In genomic region chr4:77314697-77315096, GRCh38 we compare ENCODE assay signal across 29 cellular contexts.
"Had no signal": no experiment of that assay in that cellular context is flagged by ENCODE, and none has a peak within 500 bp of the region (broad histone marks: within the 10 kb centered on the region; RNA-seq: fewer than 3 reads in every experiment).

No MANE protein-coding gene starts in this region.

- H3K27me3 ChIP-seq: stomach, suprapubic skin, testis, thyroid gland, tibial artery, tibial nerve, transverse colon, upper lobe of left lung, upper lobe of right lung, uterus, vagina had no signal

- FAIRE-seq: urothelium cell line had no signal

- H3K27ac Mint-ChIP-seq: stimulated activated effector memory CD8-positive, alpha-beta T cell treated with anti-CD3 and anti-CD28 coated beads, Interleukin-12 subunit alpha, Interleukin-12 subunit beta, amount 100 ng/mL, for 72 hours; stimulated activated memory B cell treated with anti-CD40 and anti-IgM and Interleukin-4, amounts not matched to agents 10 μg/mL and 1 μg/mL and 100 μg/mL, for 72 hours; stimulated activated naive B cell treated with anti-CD40 and anti-IgM and Interleukin-4, amounts not matched to agents 10 μg/mL and 1 μg/mL and 100 μg/mL, for 72 hours; stimulated activated naive CD8-positive, alpha-beta T cell treated with anti-CD3 and anti-CD28 coated beads, Interleukin-15, amount 100 ng/mL, for 72 hours; stimulated activated naive CD8-positive, alpha-beta T cell treated with anti-CD3 and anti-CD28 coated beads, Interleukin-15, Interleukin-2, amounts not matched to agents 100 ng/mL and 50 ng/mL, for 24 hours; type B pancreatic cell had no signal

- H3K27ac ChIP-seq: stomach, suprapubic skin, testis, thoracic aorta, thyroid gland, tibial artery, tibial nerve, transverse colon, upper lobe of left lung, upper lobe of right lung, uterus, vagina had no signal

- H3K36me3 ChIP-seq: stomach, suprapubic skin, thoracic aorta, thyroid gland, tibial artery, tibial nerve, transverse colon, upper lobe of left lung, upper lobe of right lung, uterus, vagina had no signal

- H3K9me3 ChIP-seq: suprapubic skin, testis, thoracic aorta, thyroid gland, transverse colon, upper lobe of right lung, uterus, vagina had no signal

- H3K27me3 Mint-ChIP-seq: stimulated activated memory B cell treated with anti-CD40 and anti-IgM and Interleukin-4, amounts not matched to agents 10 μg/mL and 1 μg/mL and 100 μg/mL, for 72 hours; stimulated activated naive B cell treated with anti-CD40 and anti-IgM and Interleukin-4, amounts not matched to agents 10 μg/mL and 1 μg/mL and 100 μg/mL, for 72 hours; stimulated activated naive CD8-positive, alpha-beta T cell treated with anti-CD3 and anti-CD28 coated beads, Interleukin-15, amount 100 ng/mL, for 72 hours; stimulated activated naive CD8-positive, alpha-beta T cell treated with anti-CD3 and anti-CD28 coated beads, Interleukin-15, Interleukin-2, amounts not matched to agents 100 ng/mL and 50 ng/mL, for 24 hours had no signal

- H3K4me1 ChIP-seq: stomach, suprapubic skin, testis, tibial artery, tibial nerve, transverse colon, upper lobe of left lung, upper lobe of right lung, uterus, vagina had no signal

- H3K4me1 Mint-ChIP-seq: stimulated activated effector memory CD8-positive, alpha-beta T cell treated with anti-CD3 and anti-CD28 coated beads, Interleukin-12 subunit alpha, Interleukin-12 subunit beta, amount 100 ng/mL, for 72 hours; stimulated activated memory B cell treated with anti-CD40 and anti-IgM and Interleukin-4, amounts not matched to agents 10 μg/mL and 1 μg/mL and 100 μg/mL, for 72 hours; stimulated activated naive B cell treated with anti-CD40 and anti-IgM and Interleukin-4, amounts not matched to agents 10 μg/mL and 1 μg/mL and 100 μg/mL, for 72 hours; stimulated activated naive CD8-positive, alpha-beta T cell treated with anti-CD3 and anti-CD28 coated beads, Interleukin-15, amount 100 ng/mL, for 72 hours had no signal

- ATAC-seq: stimulated activated effector memory CD8-positive, alpha-beta T cell treated with anti-CD3 and anti-CD28 coated beads, Interleukin-12 subunit alpha, Interleukin-12 subunit beta, amount 100 ng/mL, for 72 hours; stimulated activated memory B cell treated with anti-CD40 and anti-IgM and Interleukin-4, amounts not matched to agents 10 μg/mL and 1 μg/mL and 100 μg/mL, for 72 hours; stimulated activated naive B cell treated with anti-CD40 and anti-IgM and Interleukin-4, amounts not matched to agents 10 μg/mL and 1 μg/mL and 100 μg/mL, for 72 hours; stimulated activated naive CD8-positive, alpha-beta T cell treated with anti-CD3 and anti-CD28 coated beads, Interleukin-15, amount 100 ng/mL, for 72 hours; stimulated activated naive CD8-positive, alpha-beta T cell treated with anti-CD3 and anti-CD28 coated beads, Interleukin-15, Interleukin-2, amounts not matched to agents 100 U/mL and 50 U/mL, for 24 hours; upper lobe of right lung had no signal

- H3K4me3 ChIP-seq: stomach, suprapubic skin, testis, thoracic aorta, thyroid gland, tibial artery, tibial nerve, transverse colon, upper lobe of left lung, upper lobe of right lung, uterus, vagina had no signal

- DNase-seq: stimulated activated CD4-positive, alpha-beta T cell treated with anti-CD3 and anti-CD28 coated beads, Interleukin-2, amount 100 ng/mL, for 48 hours; stimulated activated CD4-positive, alpha-beta T cell treated with anti-CD3 and anti-CD28 coated beads, Interleukin-4, amount 100 ng/mL, for 1 hour; stimulated activated CD4-positive, alpha-beta T cell treated with anti-CD3 and anti-CD28 coated beads, Interleukin-4, amount 100 ng/mL, for 24 hours; stimulated activated CD4-positive, alpha-beta T cell treated with anti-CD3 and anti-CD28 coated beads, Interleukin-4, amount 100 ng/mL, for 4 hours; stimulated activated CD8-positive, alpha-beta memory T cell treated with anti-CD3 and anti-CD28 coated beads, Interleukin-4, amount 100 ng/mL, for 48 hours; stimulated activated naive B cell treated with anti-CD40 and anti-IgM and Interleukin-4, amounts not matched to agents 10 μg/mL and 1 μg/mL and 100 μg/mL, for 72 hours; stimulated activated naive CD4-positive, alpha-beta T cell; stimulated activated naive CD4-positive, alpha-beta T cell treated with Interleukin-2 at 50 U/mL for 16 hours; stimulated activated naive CD8-positive, alpha-beta T cell treated with anti-CD3 and anti-CD28 coated beads, Interleukin-15, amount 100 ng/mL, for 72 hours; stimulated activated naive CD8-positive, alpha-beta T cell treated with anti-CD3 and anti-CD28 coated beads, Interleukin-15, Interleukin-2, amounts not matched to agents 100 U/mL and 50 U/mL, for 24 hours; stomach; substantia nigra; testis; thyroid gland; tibial artery; transverse colon; trophoblast cell; upper lobe of left lung; upper lobe of right lung; uterus had no signal

- H3K36me3 Mint-ChIP-seq: stimulated activated effector memory CD8-positive, alpha-beta T cell treated with anti-CD3 and anti-CD28 coated beads, Interleukin-12 subunit alpha, Interleukin-12 subunit beta, amount 100 ng/mL, for 72 hours; stimulated activated memory B cell treated with anti-CD40 and anti-IgM and Interleukin-4, amounts not matched to agents 10 μg/mL and 1 μg/mL and 100 μg/mL, for 72 hours; type B pancreatic cell had no signal

- H3K4me3 Mint-ChIP-seq: stimulated activated effector memory CD8-positive, alpha-beta T cell treated with anti-CD3 and anti-CD28 coated beads, Interleukin-12 subunit alpha, Interleukin-12 subunit beta, amount 100 ng/mL, for 72 hours; stimulated activated memory B cell treated with anti-CD40 and anti-IgM and Interleukin-4, amounts not matched to agents 10 μg/mL and 1 μg/mL and 100 μg/mL, for 72 hours; stimulated activated naive B cell treated with anti-CD40 and anti-IgM and Interleukin-4, amounts not matched to agents 10 μg/mL and 1 μg/mL and 100 μg/mL, for 72 hours; stimulated activated naive CD8-positive, alpha-beta T cell treated with anti-CD3 and anti-CD28 coated beads, Interleukin-15, amount 100 ng/mL, for 72 hours; stimulated activated naive CD8-positive, alpha-beta T cell treated with anti-CD3 and anti-CD28 coated beads, Interleukin-15, Interleukin-2, amounts not matched to agents 100 ng/mL and 50 ng/mL, for 24 hours; type B pancreatic cell had no signal
